ENCODE assay signal across 8 cellular contexts in genomic region chr5:88660947-88661869, GRCh38.
DNase-seq lines count a peak whose midpoint lies in the region; ATAC-seq and TF ChIP-seq lines count a peak whose summit lies in the region.

No MANE protein-coding gene starts in this region.

- CTCF ChIA-PET in RWPE1 (lab: Yijun Ruan, JAX), result interaction anchor here (0.6 to 1.0 kb wide), 4 partner anchors 11 to 508 kb away, joined by 3 to 4 read pairs (median 3); no protein-coding TSS in a partner anchor

- peaks cover 15% of the 10 kb centered on the region for H3K23me2 ChIP-seq in H9 (ENCODE audit: insufficient read length, low read depth, low read length, poor library complexity, severe bottlenecking)

- H3K4me1 ChIP-seq in H9 (ENCODE audit: insufficient read depth, low read length) (no peaks in the 10 kb centered on the region), KMS-11 (ENCODE audit: low read depth, poor library complexity, severe bottlenecking) (peaks cover 50% of the 10 kb centered on the region), left lung (peaks cover 6 to 9% of the 10 kb centered on the region in 2 donors), thymus (ENCODE audit: control insufficient read depth, insufficient read depth, low read length) (peaks cover 3% of the 10 kb centered on the region)

- H2BK20ac ChIP-seq in H9 (ENCODE audit: low read depth, low read length, poor library complexity, severe bottlenecking), result no peak overlapping the region

- peaks cover 37% of the 10 kb centered on the region for H3K27me3 ChIP-seq in H9 (ENCODE audit: insufficient read depth, low read length)
- no peaks in the 10 kb centered on the region for H3K27me3 ChIP-seq in KMS-11 (ENCODE audit: insufficient read depth, low read depth)
- H3K27me3 ChIP-seq in left lung, result peaks cover 87 to 100% of the 10 kb centered on the region in 2 donors
- H3K27me3 ChIP-seq in thymus (ENCODE audit: control insufficient read depth, insufficient read depth), result peaks cover 38% of the 10 kb centered on the region

- DNase-seq in G401 (ENCODE audit: low spot score) (peak; percentile 94), H9 (peak; percentile 99), RWPE1 (ENCODE audit: low spot score) (peak; percentile 90), coronary artery (ENCODE audit: low spot score) (no peak), left lung (peak; percentile 61 to 82)

- H3K9me3 ChIP-seq in H9 (ENCODE audit: control insufficient read depth, low read depth, low read length) (no peaks in the 10 kb centered on the region), left lung (no peaks in the 10 kb centered on the region), thymus (ENCODE audit: control insufficient read depth) (no peaks in the 10 kb centered on the region)

- no peak overlapping the region for H2AK5ac ChIP-seq in H9 (ENCODE audit: insufficient read length, low read length)

- H3K9me3 Mint-ChIP-seq in H9, result peaks cover 0 to 3% of the 10 kb centered on the region in 2 experiments; a peak in 2 of 5 replicates

- H3K4me2 ChIP-seq in H9 (ENCODE audit: insufficient read depth, insufficient read length, low read length) (peak overlapping the region; percentile 74), KMS-11 (peak overlapping the region; percentile 70)

- H2BK5ac ChIP-seq in H9 (ENCODE audit: insufficient read length, low read length), result no peak overlapping the region

- WGBS in H9 (ENCODE audit: extremely low coverage, insufficient read length, low lambda C conversion rate), result no CpG with 5 or more reads among the region's 53 CpGs
- WGBS in thymus, result 1% methylated on average over 53 of the region's 53 CpGs

- H3K23ac ChIP-seq in H9 (ENCODE audit: insufficient read length, low read depth, low read length), result no peak overlapping the region

- H4K20me1 ChIP-seq in H9 (ENCODE audit: control insufficient read depth, insufficient read depth, insufficient read length) (no peaks in the 10 kb centered on the region), KMS-11 (ENCODE audit: insufficient read depth) (no peaks in the 10 kb centered on the region)

- no peak overlapping the region for H3T11ph ChIP-seq in H9 (ENCODE audit: low read length)

- peak; percentile 88 for ATAC-seq in left lung

- peaks cover 91% of the 10 kb centered on the region for H3K27me3 Mint-ChIP-seq in H9 (ENCODE audit: low read depth)

- intact Hi-C loops in left lung (cut with DNase I), result no loop called here

- no peak overlapping the region for H2AFZ ChIP-seq in H9 (ENCODE audit: low read length)
- peak overlapping the region; percentile 61 for H2AFZ ChIP-seq in KMS-11 (ENCODE audit: low read depth)

- H3K27ac Mint-ChIP-seq in H9, result peak overlapping the region in 1 of 3 experiments; percentile 92; a peak in 2 of 7 replicates

- no peak overlapping the region for H4K8ac ChIP-seq in H9 (replicated peaks; ENCODE audit: insufficient read length, low read depth, low read length)

- no peak overlapping the region for H3K4ac ChIP-seq in H9 (ENCODE audit: low read depth, low read length)

- no peak overlapping the region for H3K9ac ChIP-seq in H9 (ENCODE audit: extremely low read depth, insufficient read length, low read length)
- peak overlapping the region; percentile 70 for H3K9ac ChIP-seq in KMS-11

- H3K79me1 ChIP-seq in H9 (ENCODE audit: insufficient read depth, low read depth, low read length, poor library complexity, severe bottlenecking), result no peaks in the 10 kb centered on the region

- no peak overlapping the region for H3K18ac ChIP-seq in H9 (ENCODE audit: insufficient read length, low read depth, low read length)

- no peak overlapping the region for H3K14ac ChIP-seq in H9 (ENCODE audit: insufficient read depth, low read length)

- H3K4me1 Mint-ChIP-seq in H9, result peaks cover 54 to 59% of the 10 kb centered on the region in 2 experiments

- H2BK15ac ChIP-seq in H9 (ENCODE audit: low read depth, low read length), result no peak overlapping the region

- H3K36me3 ChIP-seq in KMS-11 (ENCODE audit: insufficient read depth), result no peaks in the 10 kb centered on the region
- H3K36me3 ChIP-seq in left lung, result no peaks in the 10 kb centered on the region
- no peaks in the 10 kb centered on the region for H3K36me3 ChIP-seq in thymus (ENCODE audit: control insufficient read depth, insufficient read depth)

- no peak overlapping the region for H3K56ac ChIP-seq in H9 (ENCODE audit: insufficient read length, low read depth, low read length)

- H3K36me3 Mint-ChIP-seq in H9 (ENCODE audit: insufficient read depth in 1 of 3, low read depth in 3 of 3), result no peaks in the 10 kb centered on the region

- peak overlapping the region; percentile 51 to 81 for H3K4me3 Mint-ChIP-seq in H9

- TF ChIP-seq CTCF in 22Rv1 (IDR thresholded peaks at IDR 0.05) (no peak), H9 (conservative IDR thresholded peaks at IDR 0.05) (no peak), KMS-11 (conservative IDR thresholded peaks at IDR 0.05; ENCODE audit: low read depth, low read length) (no peak), RWPE1 (conservative IDR thresholded peaks at IDR 0.05; ENCODE audit: low read depth) (no peak), coronary artery (IDR thresholded peaks at IDR 0.05) (no peak), left lung (IDR thresholded peaks at IDR 0.05) (no peak)

- H2BK120ac ChIP-seq in H9 (ENCODE audit: low read depth, low read length, poor library complexity, severe bottlenecking), result no peak overlapping the region

- H3K27ac ChIP-seq in 22Rv1 (peak overlapping the region; percentile 84), H9 (ENCODE audit: insufficient read length, low read depth, low read length) (no peak overlapping the region), KMS-11 (peak overlapping the region; percentile 80), RWPE1 (no peak overlapping the region), coronary artery (no peak overlapping the region), left lung (no peak overlapping the region), thymus (ENCODE audit: low read depth) (no peak overlapping the region)

- H2BK12ac ChIP-seq in H9 (ENCODE audit: insufficient read length, low read depth, low read length), result no peak overlapping the region

- H3K4me3 ChIP-seq in KMS-11 (IDR thresholded peaks at IDR 0.05; ENCODE audit: insufficient read depth, low read depth, low read length), result no peak overlapping the region
- H3K4me3 ChIP-seq in coronary artery, result peak overlapping the region; percentile 69
- H3K4me3 ChIP-seq in left lung, result peak overlapping the region in 1 of 2 donors; percentile 22
- peak overlapping the region; percentile 30 for H3K4me3 ChIP-seq in thymus (ENCODE audit: low read length)

- H4K91ac ChIP-seq in H9 (ENCODE audit: insufficient read length, low read depth, low read length), result no peak overlapping the region

- POLR2A ChIA-PET in RWPE1 (lab: Yijun Ruan, JAX; ENCODE audit: low non-redundant PET), result no interaction called here

- H3K79me2 ChIP-seq in H9 (ENCODE audit: insufficient read depth, low read length) (no peaks in the 10 kb centered on the region), KMS-11 (ENCODE audit: insufficient read depth, low read depth) (peaks cover 18% of the 10 kb centered on the region; the same call in 1 of the 2 replicates)

- in situ Hi-C loops in G401 (cut with HindIII; ENCODE audit: low sequenced_read_pairs), result no loop called here

- H4K5ac ChIP-seq in H9 (ENCODE audit: insufficient read length, low read depth, low read length), result no peak overlapping the region

Comparison
In these comparisons a context has a peak if more than half of its experiments do, and no peak if none do; other contexts are left out.
1. H3K27ac ChIP-seq: peak in 22Rv1 (single experiment) and KMS-11 (single experiment); none in H9 (single experiment), RWPE1 (single experiment), coronary artery (0 of 2), left lung (0 of 2) and thymus (single experiment).